Comparison of ENCODE assay signal across 1 cellular context in the genomic region with DNA sequence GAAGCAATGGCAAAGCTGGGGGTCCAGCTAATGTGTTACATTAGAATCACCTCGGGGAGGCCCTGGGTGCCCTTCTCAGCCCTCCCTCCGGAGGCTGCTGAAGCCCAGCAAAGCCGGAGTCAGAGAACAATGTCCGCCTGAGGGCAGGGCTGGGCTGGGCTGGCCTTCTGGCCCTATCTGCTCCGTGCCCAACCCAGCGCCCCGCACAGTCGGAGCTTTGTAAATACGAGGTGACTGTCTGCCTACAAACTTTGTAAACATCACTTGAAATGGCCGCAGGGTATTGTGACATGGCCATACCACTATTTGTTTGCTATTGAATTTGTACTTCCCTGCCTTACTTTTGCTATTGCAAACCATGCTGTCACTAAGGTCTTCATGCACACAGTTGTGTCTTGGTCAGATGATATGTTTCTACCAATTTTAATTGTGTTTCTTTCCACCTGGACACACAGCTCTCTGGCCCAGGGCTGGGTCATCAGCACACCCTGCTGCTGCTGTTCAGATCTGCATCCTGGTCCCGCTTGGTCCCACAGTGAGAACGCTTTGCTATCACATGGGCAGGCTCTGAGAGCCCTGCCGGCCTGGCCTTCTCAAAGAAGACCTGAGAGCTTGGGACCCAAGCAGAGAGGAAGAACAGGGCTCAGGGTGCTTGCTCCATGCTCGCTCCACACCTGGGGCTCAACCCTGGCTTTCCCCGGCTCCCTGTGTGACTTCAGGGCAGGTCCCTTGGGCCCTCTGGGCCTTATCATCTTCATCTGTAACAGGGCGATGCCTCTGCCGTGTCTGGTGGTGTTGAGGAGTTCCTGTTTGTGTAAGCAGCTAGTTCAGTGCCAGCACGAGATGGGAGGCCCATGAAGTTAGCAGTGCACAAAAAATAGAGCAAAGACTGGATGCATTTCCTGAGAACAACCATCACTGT.
A peak's percentile ranks its signal among the peaks of the same experiment; 100 is the strongest.
TF ChIP-seq lines count a peak whose summit lies in the region.

No MANE protein-coding gene starts in this region.

TF ChIP-seq in liver, 16 proteins besides CTCF, POLR2A, EP300 and RAD21 (continued from another document):
- TF ChIP-seq, protein P1, sequence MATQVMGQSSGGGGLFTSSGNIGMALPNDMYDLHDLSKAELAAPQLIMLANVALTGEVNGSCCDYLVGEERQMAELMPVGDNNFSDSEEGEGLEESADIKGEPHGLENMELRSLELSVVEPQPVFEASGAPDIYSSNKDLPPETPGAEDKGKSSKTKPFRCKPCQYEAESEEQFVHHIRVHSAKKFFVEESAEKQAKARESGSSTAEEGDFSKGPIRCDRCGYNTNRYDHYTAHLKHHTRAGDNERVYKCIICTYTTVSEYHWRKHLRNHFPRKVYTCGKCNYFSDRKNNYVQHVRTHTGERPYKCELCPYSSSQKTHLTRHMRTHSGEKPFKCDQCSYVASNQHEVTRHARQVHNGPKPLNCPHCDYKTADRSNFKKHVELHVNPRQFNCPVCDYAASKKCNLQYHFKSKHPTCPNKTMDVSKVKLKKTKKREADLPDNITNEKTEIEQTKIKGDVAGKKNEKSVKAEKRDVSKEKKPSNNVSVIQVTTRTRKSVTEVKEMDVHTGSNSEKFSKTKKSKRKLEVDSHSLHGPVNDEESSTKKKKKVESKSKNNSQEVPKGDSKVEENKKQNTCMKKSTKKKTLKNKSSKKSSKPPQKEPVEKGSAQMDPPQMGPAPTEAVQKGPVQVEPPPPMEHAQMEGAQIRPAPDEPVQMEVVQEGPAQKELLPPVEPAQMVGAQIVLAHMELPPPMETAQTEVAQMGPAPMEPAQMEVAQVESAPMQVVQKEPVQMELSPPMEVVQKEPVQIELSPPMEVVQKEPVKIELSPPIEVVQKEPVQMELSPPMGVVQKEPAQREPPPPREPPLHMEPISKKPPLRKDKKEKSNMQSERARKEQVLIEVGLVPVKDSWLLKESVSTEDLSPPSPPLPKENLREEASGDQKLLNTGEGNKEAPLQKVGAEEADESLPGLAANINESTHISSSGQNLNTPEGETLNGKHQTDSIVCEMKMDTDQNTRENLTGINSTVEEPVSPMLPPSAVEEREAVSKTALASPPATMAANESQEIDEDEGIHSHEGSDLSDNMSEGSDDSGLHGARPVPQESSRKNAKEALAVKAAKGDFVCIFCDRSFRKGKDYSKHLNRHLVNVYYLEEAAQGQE (IDR thresholded peaks at IDR 0.05): peak; percentile 47
- TF ChIP-seq, protein P2, sequence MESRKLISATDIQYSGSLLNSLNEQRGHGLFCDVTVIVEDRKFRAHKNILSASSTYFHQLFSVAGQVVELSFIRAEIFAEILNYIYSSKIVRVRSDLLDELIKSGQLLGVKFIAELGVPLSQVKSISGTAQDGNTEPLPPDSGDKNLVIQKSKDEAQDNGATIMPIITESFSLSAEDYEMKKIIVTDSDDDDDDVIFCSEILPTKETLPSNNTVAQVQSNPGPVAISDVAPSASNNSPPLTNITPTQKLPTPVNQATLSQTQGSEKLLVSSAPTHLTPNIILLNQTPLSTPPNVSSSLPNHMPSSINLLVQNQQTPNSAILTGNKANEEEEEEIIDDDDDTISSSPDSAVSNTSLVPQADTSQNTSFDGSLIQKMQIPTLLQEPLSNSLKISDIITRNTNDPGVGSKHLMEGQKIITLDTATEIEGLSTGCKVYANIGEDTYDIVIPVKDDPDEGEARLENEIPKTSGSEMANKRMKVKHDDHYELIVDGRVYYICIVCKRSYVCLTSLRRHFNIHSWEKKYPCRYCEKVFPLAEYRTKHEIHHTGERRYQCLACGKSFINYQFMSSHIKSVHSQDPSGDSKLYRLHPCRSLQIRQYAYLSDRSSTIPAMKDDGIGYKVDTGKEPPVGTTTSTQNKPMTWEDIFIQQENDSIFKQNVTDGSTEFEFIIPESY (IDR thresholded peaks at IDR 0.05): peak; percentile 89
- TF ChIP-seq FOXA2 (IDR thresholded peaks at IDR 0.05) (peak; percentile 99), GABPA (IDR thresholded peaks at IDR 0.05 in 1 of 2, conservative IDR thresholded peaks at IDR 0.05 in 1 of 2) (peak in 1 of 2 donors; percentile 34)
